In genomic region chr11:24239016-24239720, GRCh38 we compare ENCODE assay signal across 13 cellular contexts.
A peak's percentile ranks its signal among the peaks of the same experiment; 100 is the strongest.
DNase-seq lines count a peak whose midpoint lies in the region; ATAC-seq and TF ChIP-seq lines count a peak whose summit lies in the region.
"Had no signal": no experiment of that assay in that cellular context is flagged by ENCODE, and none has a peak within 500 bp of the region (broad histone marks: within the 10 kb centered on the region; RNA-seq: fewer than 3 reads in every experiment).

No MANE protein-coding gene starts in this region.

- H3K9ac ChIP-seq in PC-3 (ENCODE audit: low read length) (no peak overlapping the region), fibroblast of lung (ENCODE audit: insufficient read depth, low read length) (no peak overlapping the region), smooth muscle cell (ENCODE audit: low read depth) (no peak overlapping the region)

- DNase-seq in GM04503 (ENCODE audit: low read depth) (peak; percentile 86), PC-3 (peak; percentile 4), fibroblast of lung (ENCODE audit: low read depth in 2 of 2) (peak; percentile 81 to 93), renal cortical epithelial cell (ENCODE audit: low read depth) (peak; percentile 7), HuH-7 (ENCODE audit: low spot score) (no peak), smooth muscle cell (lab: John Stamatoyannopoulos, UW; ENCODE audit: unreplicated experiment) (no peak)
- DNase-seq in stimulated activated naive CD8-positive, alpha-beta T cell treated with anti-CD3 and anti-CD28 coated beads, Interleukin-15, Interleukin-2, amounts not matched to agents 100 U/mL and 50 U/mL, for 24 hours: no peak
- DNase-seq: KG1, left colon, NCI-H187 treated with DMSO at 0.1 percent for 48 hours had no signal

- CTCF ChIA-PET in PC-3 (lab: Charles Lee): no interaction called here

- ATAC-seq in PC-3: no peak
- ATAC-seq in stimulated activated naive CD8-positive, alpha-beta T cell treated with anti-CD3 and anti-CD28 coated beads, Interleukin-15, Interleukin-2, amounts not matched to agents 100 U/mL and 50 U/mL, for 24 hours: no peak
- ATAC-seq in HG02840 (IDR thresholded peaks at IDR 0.05; ENCODE audit: low FRiP score, unreplicated experiment): no peak
- ATAC-seq: left colon, sciatic nerve, WTC11 had no signal

- no TSS peak for BruUV-seq in PC-3 (replicated peaks; lab: Mats Ljungman, UMichigan)

- H3F3A ChIP-seq in PC-3 (ENCODE audit: low read length, unreplicated experiment) (no peaks in the 10 kb centered on the region), smooth muscle cell (ENCODE audit: low read depth) (no peaks in the 10 kb centered on the region)

- H4K20me1 ChIP-seq in PC-3 (ENCODE audit: low read length) (no peaks in the 10 kb centered on the region), fibroblast of lung (ENCODE audit: control insufficient read depth, extremely low read depth, insufficient read depth, low read length) (peaks cover 1% of the 10 kb centered on the region), smooth muscle cell (ENCODE audit: low read depth) (no peaks in the 10 kb centered on the region)

- H3K9me3 ChIP-seq in PC-3 (ENCODE audit: low read length) (no peaks in the 10 kb centered on the region), fibroblast of lung (ENCODE audit: control insufficient read depth, insufficient read depth, low read depth, low read length) (no peaks in the 10 kb centered on the region), smooth muscle cell (replicated peaks; ENCODE audit: low read depth) (peaks cover 3% of the 10 kb centered on the region)

- H3K4me3 ChIP-seq in PC-3 (ENCODE audit: low read length) (no peak overlapping the region), fibroblast of lung (replicated peaks in 1 of 4; ENCODE audit: control extremely low read depth in 1 of 4, insufficient read depth in 1 of 4, low read depth in 3 of 4, low read length in 4 of 4) (no peak overlapping the region), smooth muscle cell (no peak overlapping the region)

- intact Hi-C loops in PC-3 (cut with micrococcal nuclease): loop anchor here (5.0 to 10.0 kb wide), 2 partner anchors 697 to 1364 kb away; no protein-coding TSS in a partner anchor

- H3K36me3 ChIP-seq in PC-3 (ENCODE audit: low read depth, low read length) (no peaks in the 10 kb centered on the region), fibroblast of lung (ENCODE audit: control insufficient read depth, insufficient read depth, low read length) (no peaks in the 10 kb centered on the region), smooth muscle cell (ENCODE audit: low read depth) (no peaks in the 10 kb centered on the region)

- H3K27ac ChIP-seq in PC-3 (ENCODE audit: low read length) (no peak overlapping the region), fibroblast of lung (ENCODE audit: insufficient read depth, low read length) (no peak overlapping the region), smooth muscle cell (ENCODE audit: low read depth) (no peak overlapping the region)

- TF ChIP-seq CTCF in PC-3 (conservative IDR thresholded peaks at IDR 0.05; ENCODE audit: low read depth, low read length) (no peak), fibroblast of lung (conservative IDR thresholded peaks at IDR 0.05 in 1 of 2, IDR thresholded peaks at IDR 0.05 in 1 of 2; ENCODE audit: low read depth in 1 of 2, low read length in 2 of 2) (no peak), smooth muscle cell (IDR thresholded peaks at IDR 0.05; ENCODE audit: borderline replicate concordance, insufficient read depth, poor library complexity, severe bottlenecking) (no peak)

- no peak overlapping the region for H3K4me2 ChIP-seq in PC-3 (ENCODE audit: low read length)
- H3K4me2 ChIP-seq in fibroblast of lung (ENCODE audit: extremely low read depth, insufficient read depth, low read length): no peak overlapping the region
- no peak overlapping the region for H3K4me2 ChIP-seq in smooth muscle cell

- POLR2A ChIA-PET in PC-3 (lab: Charles Lee; ENCODE audit: unreplicated experiment): no interaction called here

- H3K9me2 ChIP-seq in PC-3 (replicated peaks; ENCODE audit: low read length): no peaks in the 10 kb centered on the region

- H3K27me3 ChIP-seq in PC-3 (ENCODE audit: low read length) (no peaks in the 10 kb centered on the region), fibroblast of lung (ENCODE audit: control insufficient read depth, insufficient read depth, low read length) (no peaks in the 10 kb centered on the region), smooth muscle cell (ENCODE audit: low read depth) (no peaks in the 10 kb centered on the region)

- H3K4me1 ChIP-seq in PC-3 (ENCODE audit: insufficient read depth, low read length): no peaks in the 10 kb centered on the region
- H3K4me1 ChIP-seq in fibroblast of lung (ENCODE audit: control insufficient read depth, extremely low read depth, insufficient read depth, low read length): peaks cover 2% of the 10 kb centered on the region
- H3K4me1 ChIP-seq in smooth muscle cell (ENCODE audit: low read depth): no peaks in the 10 kb centered on the region

- 80% methylated on average over 4 of the region's 4 CpGs for whole genome bisulfite sequencing in smooth muscle cell (ENCODE audit: low lambda C conversion rate)

- H2AFZ ChIP-seq in PC-3 (ENCODE audit: low read length): no peak overlapping the region
- H2AFZ ChIP-seq in fibroblast of lung (ENCODE audit: low read length): no peak overlapping the region
- H2AFZ ChIP-seq in smooth muscle cell (ENCODE audit: low read depth): no peak overlapping the region

- no peaks in the 10 kb centered on the region for H3K79me2 ChIP-seq in PC-3 (ENCODE audit: low read length)
- no peaks in the 10 kb centered on the region for H3K79me2 ChIP-seq in fibroblast of lung (ENCODE audit: control insufficient read depth, insufficient read depth, low read length)
- H3K79me2 ChIP-seq in smooth muscle cell (ENCODE audit: low read depth): no peaks in the 10 kb centered on the region

Comparison
In these comparisons a context has a peak if more than half of its experiments do, and no peak if none do; other contexts are left out.
1. DNase-seq: peak in GM04503 (single experiment), PC-3 (single experiment), fibroblast of lung (2 of 2) and renal cortical epithelial cell (single experiment); none in stimulated activated naive CD8-positive, alpha-beta T cell treated with anti-CD3 and anti-CD28 coated beads, Interleukin-15, Interleukin-2, amounts not matched to agents 100 U/mL and 50 U/mL, for 24 hours (single experiment), HuH-7 (single experiment) and smooth muscle cell (single experiment).